8 cellular contexts compared by ENCODE assay signal in the genomic region with DNA sequence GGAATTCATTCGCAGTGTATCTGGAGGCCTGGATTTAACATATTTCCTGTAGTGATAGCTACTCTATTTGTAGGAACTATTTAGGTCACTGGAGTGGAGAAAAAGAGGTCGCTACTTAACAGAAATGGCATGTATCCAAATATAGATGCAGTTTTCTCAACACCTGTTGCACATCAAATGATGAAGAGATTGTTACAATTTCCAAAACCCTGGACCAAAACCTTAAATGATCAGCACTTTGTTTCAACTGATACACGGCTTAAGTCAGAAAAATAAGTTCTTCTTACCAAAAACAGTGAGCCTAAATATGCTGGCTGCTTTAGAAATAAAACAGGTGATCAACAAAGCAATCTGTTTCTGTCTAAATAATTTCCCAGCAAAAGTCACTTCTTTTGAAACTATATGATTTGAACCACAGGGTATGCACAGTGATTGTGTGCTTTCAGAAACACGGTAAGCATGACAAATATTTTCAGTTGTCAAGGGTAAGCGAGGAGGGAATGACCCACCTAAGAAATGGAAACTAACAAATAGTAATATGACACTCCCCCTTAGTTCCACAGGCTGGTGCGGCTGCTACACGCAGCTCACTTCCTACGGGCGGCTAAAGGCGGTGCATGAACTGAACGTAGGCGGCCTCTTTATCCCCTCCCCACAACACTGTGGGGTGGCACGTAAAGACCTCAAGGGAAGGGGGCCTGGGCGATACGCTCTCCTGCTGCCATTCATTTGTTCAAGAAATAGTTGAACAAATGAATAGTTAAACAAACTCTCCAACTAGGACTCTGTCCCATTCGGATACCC.
DNase-seq lines count a peak whose midpoint lies in the region; ATAC-seq and TF ChIP-seq lines count a peak whose summit lies in the region.

No MANE protein-coding gene starts in this region.

- H3K4me3 Mint-ChIP-seq in stimulated activated effector memory CD8-positive, alpha-beta T cell treated with anti-CD3 and anti-CD28 coated beads, Interleukin-12 subunit alpha, Interleukin-12 subunit beta, amount 100 ng/mL, for 72 hours: peak overlapping the region; percentile 90

- H3K4me3 ChIP-seq in AG04449 (ENCODE audit: low read depth, low read length): peak overlapping the region; percentile 99
- H3K4me3 ChIP-seq in epithelial cell of esophagus (ENCODE audit: low read length): peak overlapping the region; percentile 81
- peak overlapping the region; percentile 79 to 81 for H3K4me3 ChIP-seq in muscle layer of colon (ENCODE audit: low read depth in 1 of 2, low read length in 2 of 2)

- no peak for TF ChIP-seq CTCF in AG04449 (IDR thresholded peaks at IDR 0.05; ENCODE audit: insufficient read depth, low read length, missing control alignments)
- no peak for TF ChIP-seq CTCF in epithelial cell of esophagus (IDR thresholded peaks at IDR 0.05; ENCODE audit: insufficient read depth, low read depth, low read length, missing control alignments)

- peaks cover 63% of the 10 kb centered on the region for H3K4me1 Mint-ChIP-seq in stimulated activated effector memory CD8-positive, alpha-beta T cell treated with anti-CD3 and anti-CD28 coated beads, Interleukin-12 subunit alpha, Interleukin-12 subunit beta, amount 100 ng/mL, for 72 hours

- H3K36me3 ChIP-seq in muscle layer of colon (ENCODE audit: insufficient read depth, low read length): no peaks in the 10 kb centered on the region

- H3K27me3 ChIP-seq in muscle layer of colon (ENCODE audit: control insufficient read depth in 1 of 2, insufficient read depth in 2 of 2, low read length in 2 of 2): no peaks in the 10 kb centered on the region

- H3K36me3 Mint-ChIP-seq in stimulated activated effector memory CD8-positive, alpha-beta T cell treated with anti-CD3 and anti-CD28 coated beads, Interleukin-12 subunit alpha, Interleukin-12 subunit beta, amount 100 ng/mL, for 72 hours: peaks cover 56% of the 10 kb centered on the region

- H3K9ac ChIP-seq in muscle layer of colon (ENCODE audit: low read length): peak overlapping the region; percentile 20

- ATAC-seq in GM18861 (IDR thresholded peaks at IDR 0.05; ENCODE audit: unreplicated experiment): peak; percentile 39
- ATAC-seq in HG03064 (IDR thresholded peaks at IDR 0.05; ENCODE audit: low read depth, unreplicated experiment): peak; percentile 46
- ATAC-seq in stimulated activated effector memory CD8-positive, alpha-beta T cell treated with anti-CD3 and anti-CD28 coated beads, Interleukin-12 subunit alpha, Interleukin-12 subunit beta, amount 100 ng/mL, for 72 hours: peak; percentile 82

- CTCF ChIA-PET in AG04449 (lab: Yijun Ruan, JAX): interaction anchor here (0.6 to 5.3 kb wide), 4 partner anchors 18 to 153 kb away, joined by 3 to 30 read pairs (median 4); no protein-coding TSS in a partner anchor

- H3K27ac Mint-ChIP-seq in stimulated activated effector memory CD8-positive, alpha-beta T cell treated with anti-CD3 and anti-CD28 coated beads, Interleukin-12 subunit alpha, Interleukin-12 subunit beta, amount 100 ng/mL, for 72 hours: peak overlapping the region; percentile 95

- H3K4me1 ChIP-seq in muscle layer of colon (ENCODE audit: insufficient read depth, low read length): peaks cover 17% of the 10 kb centered on the region

- H3K9me3 Mint-ChIP-seq in stimulated activated effector memory CD8-positive, alpha-beta T cell treated with anti-CD3 and anti-CD28 coated beads, Interleukin-12 subunit alpha, Interleukin-12 subunit beta, amount 100 ng/mL, for 72 hours: no peaks in the 10 kb centered on the region

- H3K27ac ChIP-seq in muscle layer of colon (ENCODE audit: low read depth, low read length): peak overlapping the region; percentile 41

- POLR2A ChIA-PET in AG04449 (lab: Yijun Ruan, JAX): interaction anchor here (0.6 kb wide), 1 partner anchor 31 kb away, joined by 4 read pairs; no protein-coding TSS in a partner anchor

- no peak for DNase-seq in AG04449 (ENCODE audit: low read depth, low spot score)
- DNase-seq in NCI-H748 (lab: John Stamatoyannopoulos, UW; ENCODE audit: unreplicated experiment): peak; percentile 81
- DNase-seq in activated CD8-positive, alpha-beta memory T cell treated with anti-CD3 and anti-CD28 coated beads for 48 hours (ENCODE audit: low read depth in 2 of 3, low spot score in 2 of 3): peak; percentile 47 to 50 (median 47)
- DNase-seq in epithelial cell of esophagus (ENCODE audit: low read depth): peak; percentile 67
- peak; percentile 54 to 90 for DNase-seq in stimulated activated effector memory CD8-positive, alpha-beta T cell treated with anti-CD3 and anti-CD28 coated beads, Interleukin-12 subunit alpha, Interleukin-12 subunit beta, amount 100 ng/mL, for 72 hours (ENCODE audit: low spot score in 2 of 2)

- no peaks in the 10 kb centered on the region for H3K9me3 ChIP-seq in muscle layer of colon (ENCODE audit: low read length)
